In genomic region chr18:59835656-59836379, GRCh38 we compare ENCODE assay signal across 14 cellular contexts.
DNase-seq lines count a peak whose midpoint lies in the region; ATAC-seq and TF ChIP-seq lines count a peak whose summit lies in the region.
"Had no signal": no experiment of that assay in that cellular context is flagged by ENCODE, and none has a peak within 500 bp of the region (broad histone marks: within the 10 kb centered on the region; RNA-seq: fewer than 3 reads in every experiment).

No MANE protein-coding gene starts in this region.

- TF ChIP-seq POLR2A in thyroid gland (IDR thresholded peaks at IDR 0.05) = no peak

- intact Hi-C loops in thyroid gland (cut with DNase I) = no loop called here

- DNase-seq in GM06990 (ENCODE audit: extremely low read depth, insufficient read length) = peak; percentile 64
- peak; percentile 50 for DNase-seq in germinal center (ENCODE audit: low spot score)
- no peak for DNase-seq in amygdala (lab: John Stamatoyannopoulos, UW)
- DNase-seq in thyroid gland = no peak
- DNase-seq in NCI-H526 (lab: John Stamatoyannopoulos, UW) = no peak
- DNase-seq: activated CD4-positive, alpha-beta T cell treated with anti-CD3 and anti-CD28 coated beads, Interleukin-2, amount 10 ng/mL, durations not matched to agents 7 days and 5 days; hypothalamus; KG1; NCI-H345; stomach had no signal

- H3K27ac ChIP-seq in thyroid gland = no peak overlapping the region
- H3K27ac ChIP-seq: SJSA1, stomach had no signal

- no peaks in the 10 kb centered on the region for H3K27me3 ChIP-seq in GM06990 (replicated peaks; ENCODE audit: control insufficient read depth, insufficient read depth, low read length)
- no peaks in the 10 kb centered on the region for H3K27me3 ChIP-seq in thyroid gland
- H3K27me3 ChIP-seq: SJSA1 had no signal

- H3K4me3 ChIP-seq in GM06990 (replicated peaks; ENCODE audit: low read depth, low read length) (peak overlapping the region; percentile 36), thyroid gland (replicated peaks in 1 of 3) (no peak overlapping the region)
- H3K4me3 ChIP-seq: SJSA1, stomach had no signal

- 73 to 82% methylated on average over 13 of the region's 13 CpGs for WGBS in thyroid gland, 2 donors

- H3K4me1 ChIP-seq in thyroid gland = no peaks in the 10 kb centered on the region
- H3K4me1 ChIP-seq: SJSA1, stomach had no signal

- no peaks in the 10 kb centered on the region for H3K36me3 ChIP-seq in GM06990 (ENCODE audit: control insufficient read depth, insufficient read depth, low read length)
- H3K36me3 ChIP-seq in thyroid gland = no peaks in the 10 kb centered on the region
- H3K36me3 ChIP-seq: SJSA1, stomach had no signal

- no peaks in the 10 kb centered on the region for H3K9me3 ChIP-seq in thyroid gland
- H3K9me3 ChIP-seq: SJSA1, stomach had no signal

- peak; percentile 45 for ATAC-seq in GM21717 (IDR thresholded peaks at IDR 0.05; ENCODE audit: unreplicated experiment)
- peak; percentile 40 for ATAC-seq in HG03571 (IDR thresholded peaks at IDR 0.05; ENCODE audit: unreplicated experiment)
- ATAC-seq in GM19455 (IDR thresholded peaks at IDR 0.05; ENCODE audit: unreplicated experiment) = no peak

- TF ChIP-seq CTCF in GM06990 (IDR thresholded peaks at IDR 0.05; ENCODE audit: insufficient read depth, low read length, poor library complexity, severe bottlenecking) (no peak), thyroid gland (IDR thresholded peaks at IDR 0.05) (no peak)

Comparison
In these comparisons a context has a peak if more than half of its experiments do, and no peak if none do; other contexts are left out.
1. DNase-seq: peak in GM06990 (single experiment) and germinal center (single experiment); none in amygdala (0 of 56), thyroid gland (0 of 2) and NCI-H526 (0 of 2).